In genomic region chr3:187767266-187768032, GRCh38 we compare ENCODE assay signal across 20 cellular contexts. TPM values are rescaled to one million over a fixed set of nuclear protein-coding genes. Genes with fewer than 3 reads are reported as not detected.
A peak's percentile ranks its signal among the peaks of the same experiment; 100 is the strongest.
DNase-seq lines count a peak whose midpoint lies in the region; ATAC-seq, FAIRE-seq and TF ChIP-seq lines count a peak whose summit lies in the region.
"Had no signal": no experiment of that assay in that cellular context is flagged by ENCODE, and none has a peak within 500 bp of the region (broad histone marks: within the 10 kb centered on the region; RNA-seq: fewer than 3 reads in every experiment).

No MANE protein-coding gene starts in this region.

- H3K9me3 Mint-ChIP-seq in CD4-positive, CD25-positive, alpha-beta regulatory T cell: no peaks in the 10 kb centered on the region
- H3K9me3 Mint-ChIP-seq in activated CD4-positive, alpha-beta T cell treated with anti-CD3 and anti-CD28 coated beads, Interleukin-2, amount 10 ng/mL, durations not matched to agents 24 days and 14 days: peaks cover 13% of the 10 kb centered on the region

- H3K27ac ChIP-seq in CD4-positive, CD25-positive, alpha-beta regulatory T cell (ENCODE audit: insufficient read depth, low read length, poor library complexity, severe bottlenecking): no peak overlapping the region
- no peak overlapping the region for H3K27ac ChIP-seq in mesenchymal stem cell (ENCODE audit: low read length, poor library complexity, severe bottlenecking)
- H3K27ac ChIP-seq: adrenal gland; BLaER1 treated with 17β-estradiol and CSF1 and Interleukin-3, amounts not matched to agents 10 nM and 100 nM; upper lobe of left lung had no signal

- H3K4me1 ChIP-seq in CD4-positive, CD25-positive, alpha-beta regulatory T cell (ENCODE audit: control insufficient read depth, insufficient read depth, low read length, poor library complexity, severe bottlenecking): peaks cover 17% of the 10 kb centered on the region
- no peaks in the 10 kb centered on the region for H3K4me1 ChIP-seq in mesenchymal stem cell (ENCODE audit: control insufficient read depth, insufficient read depth, low read depth, low read length)
- H3K4me1 ChIP-seq: adrenal gland had no signal

- no peaks in the 10 kb centered on the region for H3K9me3 ChIP-seq in CD4-positive, CD25-positive, alpha-beta regulatory T cell (ENCODE audit: control insufficient read depth in 2 of 2, low read length in 2 of 2)
- H3K9me3 ChIP-seq in mesenchymal stem cell (ENCODE audit: control insufficient read depth, low read length): no peaks in the 10 kb centered on the region
- H3K9me3 ChIP-seq: adrenal gland, upper lobe of left lung had no signal

- H2AK5ac ChIP-seq in mesenchymal stem cell (ENCODE audit: low read length, severe bottlenecking): no peak overlapping the region

- H2BK5ac ChIP-seq in mesenchymal stem cell (ENCODE audit: low read depth, low read length, poor library complexity, severe bottlenecking): no peak overlapping the region

- H2BK12ac ChIP-seq in mesenchymal stem cell (ENCODE audit: low read length in 2 of 2): no peak overlapping the region

- no peak overlapping the region for H4K8ac ChIP-seq in mesenchymal stem cell (ENCODE audit: low read length)

- no peak overlapping the region for H4K91ac ChIP-seq in mesenchymal stem cell (ENCODE audit: low read length)

- H3K14ac ChIP-seq in mesenchymal stem cell (ENCODE audit: low read length in 2 of 2): no peak overlapping the region

- intact Hi-C loops in activated CD4-positive, alpha-beta T cell treated with anti-CD3 and anti-CD28 coated beads, Interleukin-2, amount 10 ng/mL, durations not matched to agents 24 days and 14 days (cut with micrococcal nuclease): no loop called here

- H3K36me3 Mint-ChIP-seq in CD4-positive, CD25-positive, alpha-beta regulatory T cell: no peaks in the 10 kb centered on the region
- peaks cover 4% of the 10 kb centered on the region for H3K36me3 Mint-ChIP-seq in activated CD4-positive, alpha-beta T cell treated with anti-CD3 and anti-CD28 coated beads, Interleukin-2, amount 10 ng/mL, durations not matched to agents 24 days and 14 days (ENCODE audit: low read depth)

- peaks cover 0 to 25% (median 18%) of the 10 kb centered on the region in 4 donors for H3K4me1 Mint-ChIP-seq in CD4-positive, CD25-positive, alpha-beta regulatory T cell
- H3K4me1 Mint-ChIP-seq in activated CD4-positive, alpha-beta T cell treated with anti-CD3 and anti-CD28 coated beads, Interleukin-2, amount 10 ng/mL, durations not matched to agents 24 days and 14 days: peaks cover 32% of the 10 kb centered on the region

- peak overlapping the region in 2 of 3 donors; percentile 0 to 39 for H3K27ac Mint-ChIP-seq in CD4-positive, CD25-positive, alpha-beta regulatory T cell
- H3K27ac Mint-ChIP-seq in activated CD4-positive, alpha-beta T cell treated with anti-CD3 and anti-CD28 coated beads, Interleukin-2, amount 10 ng/mL, durations not matched to agents 24 days and 14 days: no peak overlapping the region

- no peak for FAIRE-seq in bronchial epithelial cell (lab: Jason Lieb, UNC)
- FAIRE-seq: frontal cortex, GM12891 had no signal

- H2AFZ ChIP-seq in mesenchymal stem cell (ENCODE audit: low read depth, low read length): no peak overlapping the region

- H3K36me3 ChIP-seq in CD4-positive, CD25-positive, alpha-beta regulatory T cell (ENCODE audit: control insufficient read depth, insufficient read depth, low read length): no peaks in the 10 kb centered on the region
- H3K36me3 ChIP-seq in bronchial epithelial cell (ENCODE audit: control insufficient read depth, insufficient read depth, low read length) (no peaks in the 10 kb centered on the region), mesenchymal stem cell (ENCODE audit: control insufficient read depth in 1 of 2, insufficient read depth in 2 of 2, low read depth in 1 of 2, low read length in 2 of 2) (no peaks in the 10 kb centered on the region)
- H3K36me3 ChIP-seq: adrenal gland; BLaER1 treated with 17β-estradiol and CSF1 and Interleukin-3, amounts not matched to agents 10 nM and 100 nM; upper lobe of left lung had no signal

- H3K79me1 ChIP-seq in mesenchymal stem cell (replicated peaks; ENCODE audit: low read length, poor library complexity, severe bottlenecking): no peaks in the 10 kb centered on the region

- no peak for TF ChIP-seq CTCF in bronchial epithelial cell (IDR thresholded peaks at IDR 0.05; ENCODE audit: insufficient read depth, low read length, severe bottlenecking)

- no peaks in the 10 kb centered on the region for H3K27me3 Mint-ChIP-seq in CD4-positive, CD25-positive, alpha-beta regulatory T cell
- no peaks in the 10 kb centered on the region for H3K27me3 Mint-ChIP-seq in activated CD4-positive, alpha-beta T cell treated with anti-CD3 and anti-CD28 coated beads, Interleukin-2, amount 10 ng/mL, durations not matched to agents 24 days and 14 days

- no peak overlapping the region for H2BK15ac ChIP-seq in mesenchymal stem cell (ENCODE audit: low read depth, poor library complexity, severe bottlenecking)

- H3K4me3 ChIP-seq in CD4-positive, CD25-positive, alpha-beta regulatory T cell (ENCODE audit: low read depth, low read length): no peak overlapping the region
- H3K4me3 ChIP-seq in bronchial epithelial cell (ENCODE audit: low read depth, low read length) (no peak overlapping the region), mesenchymal stem cell (ENCODE audit: insufficient read depth in 1 of 2, low read depth in 1 of 2, low read length in 2 of 2) (peak overlapping the region in 1 of 2 experiments; percentile 30)
- H3K4me3 ChIP-seq: adrenal gland; BLaER1 treated with 17β-estradiol and CSF1 and Interleukin-3, amounts not matched to agents 10 nM and 100 nM; upper lobe of left lung had no signal

- no peak for DNase-seq in CD4-positive, CD25-positive, alpha-beta regulatory T cell
- peak; percentile 38 for DNase-seq in NCI-H226
- DNase-seq in bronchial epithelial cell (ENCODE audit: low read depth): peak; percentile 89
- DNase-seq in mesenchymal stem cell: peak; percentile 64
- no peak for DNase-seq in occipital lobe (lab: John Stamatoyannopoulos, UW)
- no peak for DNase-seq in NCI-H146 treated with DMSO at 0.1 percent for 48 hours (lab: John Stamatoyannopoulos, UW; ENCODE audit: unreplicated experiment)
- no peak for DNase-seq in activated CD4-positive, alpha-beta T cell treated with anti-CD3 and anti-CD28 coated beads, Interleukin-2, amount 10 ng/mL, durations not matched to agents 24 days and 14 days
- DNase-seq: activated CD4-positive, alpha-beta T cell treated with anti-CD3 and anti-CD28 coated beads, Interleukin-2, amount 50 U/mL, for 1 hour; activated T-cell treated with anti-CD3 and anti-CD28 coated beads, Interleukin-2, amount 50 U/mL, for 1 hour; adrenal gland; DMS79 treated with DMSO at 0.1 percent for 48 hours; NCI-H1417 treated with DMSO at 0.1 percent for 48 hours; right cardiac atrium; SHP77 treated with DMSO at 0.1 percent for 48 hours; stimulated activated CD4-positive, alpha-beta T cell treated with anti-CD3 and anti-CD28 coated beads, Interleukin-4, amount 100 ng/mL, for 24 hours; upper lobe of left lung had no signal

- H3K4ac ChIP-seq in mesenchymal stem cell (ENCODE audit: low read depth in 1 of 2, low read length in 2 of 2): no peak overlapping the region

- no peak for ATAC-seq in CD4-positive, CD25-positive, alpha-beta regulatory T cell (ENCODE audit: low read depth in 2 of 2)
- ATAC-seq in HG02884 (IDR thresholded peaks at IDR 0.05; ENCODE audit: unreplicated experiment): no peak
- ATAC-seq: right cardiac atrium had no signal

- no peak overlapping the region for H3K4me2 ChIP-seq in mesenchymal stem cell (ENCODE audit: low read length, poor library complexity, severe bottlenecking)
- H3K4me2 ChIP-seq: BLaER1 treated with 17β-estradiol and CSF1 and Interleukin-3, amounts not matched to agents 10 nM and 100 nM had no signal

- peak overlapping the region; percentile 70 for H3K9ac ChIP-seq in mesenchymal stem cell (ENCODE audit: low read length)
- H3K9ac ChIP-seq: BLaER1 treated with 17β-estradiol and CSF1 and Interleukin-3, amounts not matched to agents 10 nM and 100 nM had no signal

- no peak overlapping the region for H3K23ac ChIP-seq in mesenchymal stem cell (ENCODE audit: low read length in 2 of 2)

- H3K18ac ChIP-seq in mesenchymal stem cell (ENCODE audit: low read depth in 1 of 2, low read length in 2 of 2): no peak overlapping the region

- WGBS in mesenchymal stem cell: 50% methylated on average over 1 of the region's 3 CpGs

- H2BK120ac ChIP-seq in mesenchymal stem cell (ENCODE audit: low read depth, low read length): no peak overlapping the region

- no peak overlapping the region for H3K4me3 Mint-ChIP-seq in CD4-positive, CD25-positive, alpha-beta regulatory T cell
- no peak overlapping the region for H3K4me3 Mint-ChIP-seq in activated CD4-positive, alpha-beta T cell treated with anti-CD3 and anti-CD28 coated beads, Interleukin-2, amount 10 ng/mL, durations not matched to agents 24 days and 14 days

- H3K27me3 ChIP-seq in CD4-positive, CD25-positive, alpha-beta regulatory T cell (ENCODE audit: control insufficient read depth, insufficient read depth, low read length): no peaks in the 10 kb centered on the region
- H3K27me3 ChIP-seq in bronchial epithelial cell (ENCODE audit: control insufficient read depth, insufficient read depth, low read length) (no peaks in the 10 kb centered on the region), mesenchymal stem cell (ENCODE audit: control insufficient read depth in 1 of 2, insufficient read depth in 1 of 2, low read length in 2 of 2) (no peaks in the 10 kb centered on the region)
- H3K27me3 ChIP-seq: adrenal gland, upper lobe of left lung had no signal

RNA-seq across cellular contexts. Expression of gene BCL6, which starts 22.2 kb away (rescaled TPM):
- total RNA-seq in CD4-positive, CD25-positive, alpha-beta regulatory T cell: 39.6 TPM
- polyA plus RNA-seq in CD4-positive, CD25-positive, alpha-beta regulatory T cell: 1 to 10 TPM; 1.8 to 3.4 (median 2.5) TPM
- 6.8 and 9.0 TPM in 2 replicates for total RNA-seq in bronchial epithelial cell
- polyA plus RNA-seq in mesenchymal stem cell (2013, experiment 1 of 2): 20.5 TPM
- polyA plus RNA-seq in mesenchymal stem cell (2013, experiment 2 of 2): 18.5 TPM
- 7.5 TPM for total RNA-seq in occipital lobe
- total RNA-seq in activated CD4-positive, alpha-beta T cell treated with anti-CD3 and anti-CD28 coated beads, Interleukin-2, amount 10 ng/mL, durations not matched to agents 24 days and 14 days: 41.7 and 51.7 TPM in 2 replicates

Comparison
In these comparisons a context has a peak if more than half of its experiments do, and no peak if none do; other contexts are left out.
1. DNase-seq: peak in NCI-H226 (single experiment), bronchial epithelial cell (single experiment) and mesenchymal stem cell (single experiment); none in CD4-positive, CD25-positive, alpha-beta regulatory T cell (0 of 3), occipital lobe (single experiment), NCI-H146 treated with DMSO at 0.1 percent for 48 hours (single experiment) and activated CD4-positive, alpha-beta T cell treated with anti-CD3 and anti-CD28 coated beads, Interleukin-2, amount 10 ng/mL, durations not matched to agents 24 days and 14 days (single experiment).